ENCODE assay signal across 22 cellular contexts in genomic region chr6:85008311-85009015, GRCh38.
DNase-seq lines count a peak whose midpoint lies in the region; ATAC-seq and TF ChIP-seq lines count a peak whose summit lies in the region.
"Had no signal": no experiment of that assay in that cellular context is flagged by ENCODE, and none has a peak within 500 bp of the region (broad histone marks: within the 10 kb centered on the region; RNA-seq: fewer than 3 reads in every experiment).

No MANE protein-coding gene starts in this region.

- in situ Hi-C loops in GM23248 (cut with MboI), result no loop called here

- TF ChIP-seq CTCF in mesothelial cell of epicardium (IDR thresholded peaks at IDR 0.05; ENCODE audit: unreplicated experiment), result no peak

- peaks cover 4% of the 10 kb centered on the region for H3K4me1 Mint-ChIP-seq in mesothelial cell of epicardium
- H3K4me1 Mint-ChIP-seq in stimulated activated naive CD8-positive, alpha-beta T cell treated with anti-CD3 and anti-CD28 coated beads, Interleukin-15, amount 100 ng/mL, for 72 hours, result no peaks in the 10 kb centered on the region

- no peak overlapping the region for H3K4me3 ChIP-seq in GM23248
- H3K4me3 ChIP-seq: lung, MG63, uterus had no signal

- no peak overlapping the region for H3K4me3 Mint-ChIP-seq in mesothelial cell of epicardium
- no peak overlapping the region for H3K4me3 Mint-ChIP-seq in stimulated activated naive CD8-positive, alpha-beta T cell treated with anti-CD3 and anti-CD28 coated beads, Interleukin-15, amount 100 ng/mL, for 72 hours
- H3K4me3 Mint-ChIP-seq: activated naive CD8-positive, alpha-beta T cell; activated T-cell treated with anti-CD3 and anti-CD28 coated beads, Interleukin-2, amount 50 U/mL, for 4 hours; nephron had no signal

- H4K20me1 ChIP-seq in GM23248 (ENCODE audit: insufficient read depth), result no peaks in the 10 kb centered on the region

- no peak overlapping the region for H3K9ac ChIP-seq in GM23248

- peak overlapping the region; percentile 24; the same call in 1 of the 2 replicates for H3K27ac ChIP-seq in GM23248
- H3K27ac ChIP-seq: uterus had no signal

- H3K27me3 Mint-ChIP-seq in mesothelial cell of epicardium (ENCODE audit: low read depth), result peaks cover 24% of the 10 kb centered on the region
- H3K27me3 Mint-ChIP-seq in stimulated activated naive CD8-positive, alpha-beta T cell treated with anti-CD3 and anti-CD28 coated beads, Interleukin-15, amount 100 ng/mL, for 72 hours, result no peaks in the 10 kb centered on the region

- no peak overlapping the region; the same call in 1 of the 2 replicates for H2AFZ ChIP-seq in GM23248

- no peaks in the 10 kb centered on the region for H3K9me3 ChIP-seq in GM23248 (ENCODE audit: low read depth)
- H3K9me3 ChIP-seq: uterus had no signal

- H3K36me3 ChIP-seq in GM23248 (ENCODE audit: low read depth), result no peaks in the 10 kb centered on the region
- H3K36me3 ChIP-seq: MG63, uterus had no signal

- H3K4me2 ChIP-seq in GM23248 (ENCODE audit: unreplicated experiment), result no peak overlapping the region

- no peaks in the 10 kb centered on the region for H3K79me2 ChIP-seq in GM23248 (ENCODE audit: insufficient read depth)

- peaks cover 12% of the 10 kb centered on the region; the same call in 1 of the 2 replicates for H3F3A ChIP-seq in GM23248 (ENCODE audit: insufficient read depth)

- no peaks in the 10 kb centered on the region for H3K9me2 ChIP-seq in GM23248 (ENCODE audit: insufficient read depth)

- H3K9me3 Mint-ChIP-seq in mesothelial cell of epicardium, result no peaks in the 10 kb centered on the region
- peaks cover 0 to 9% of the 10 kb centered on the region in 2 donors for H3K9me3 Mint-ChIP-seq in stimulated activated naive CD8-positive, alpha-beta T cell treated with anti-CD3 and anti-CD28 coated beads, Interleukin-15, amount 100 ng/mL, for 72 hours
- H3K9me3 Mint-ChIP-seq: activated T-cell treated with anti-CD3 and anti-CD28 coated beads, Interleukin-2, amount 50 U/mL, for 4 hours; nephron had no signal

- DNase-seq in A172 (ENCODE audit: low spot score), result peak; percentile 43
- peak; percentile 77 for DNase-seq in GM23248
- DNase-seq in astrocyte of the hippocampus (ENCODE audit: low read depth, low spot score), result peak; percentile 33
- peak; percentile 39 for DNase-seq in glomerular endothelial cell (ENCODE audit: extremely low read depth, low read depth, low spot score)
- DNase-seq in mesothelial cell of epicardium (ENCODE audit: low spot score in 2 of 2, unreplicated experiment in 2 of 2), result no peak
- DNase-seq in stimulated activated naive CD8-positive, alpha-beta T cell treated with anti-CD3 and anti-CD28 coated beads, Interleukin-15, amount 100 ng/mL, for 72 hours, result no peak
- no peak for DNase-seq in NCI-H510A (lab: John Stamatoyannopoulos, UW)
- DNase-seq in NOMO-1 treated with dmso at 0.1 percent for 144 hours (lab: John Stamatoyannopoulos, UW; ENCODE audit: unreplicated experiment), result no peak
- DNase-seq: activated CD4-positive, alpha-beta T cell treated with anti-CD3 and anti-CD28 coated beads, Interleukin-2, amount 50 U/mL, for 48 hours; activated T-cell treated with anti-CD3 and anti-CD28 coated beads, Interleukin-2, amount 50 U/mL, for 4 hours; central memory CD4-positive, alpha-beta T cell; COR-L47; effector CD8-positive, alpha-beta T cell; foreskin melanocyte; H7; MG63; NCI-H1694 treated with DMSO at 0.1 percent for 48 hours; uterus had no signal

- 58 to 63% methylated on average over 6 of the region's 6 CpGs for WGBS in GM23248 (ENCODE audit: low coverage in 1 of 2, low lambda C conversion rate in 2 of 2, missing lambda C conversion rate in 2 of 2), 2 experiments

- H3K36me3 Mint-ChIP-seq in mesothelial cell of epicardium, result no peaks in the 10 kb centered on the region
- H3K36me3 Mint-ChIP-seq: activated naive CD8-positive, alpha-beta T cell had no signal

- H3K27me3 ChIP-seq in GM23248 (replicated peaks; ENCODE audit: insufficient read depth), result no peaks in the 10 kb centered on the region
- H3K27me3 ChIP-seq: MG63, uterus had no signal

- no peak overlapping the region for H3K27ac Mint-ChIP-seq in mesothelial cell of epicardium
- H3K27ac Mint-ChIP-seq in stimulated activated naive CD8-positive, alpha-beta T cell treated with anti-CD3 and anti-CD28 coated beads, Interleukin-15, amount 100 ng/mL, for 72 hours, result no peak overlapping the region
- H3K27ac Mint-ChIP-seq: activated naive CD8-positive, alpha-beta T cell; nephron had no signal

- peaks cover 13% of the 10 kb centered on the region for H3K4me1 ChIP-seq in GM23248 (ENCODE audit: insufficient read depth)
- H3K4me1 ChIP-seq: uterus had no signal

- no peak for ATAC-seq in stimulated activated naive CD8-positive, alpha-beta T cell treated with anti-CD3 and anti-CD28 coated beads, Interleukin-15, amount 100 ng/mL, for 72 hours
- ATAC-seq: activated T-cell treated with anti-CD3 and anti-CD28 coated beads, Interleukin-2, amount 50 U/mL, for 4 hours; SK-N-SH treated with all-trans-retinoic acid at 6 μM for 48 hours had no signal

Comparison
In these comparisons a context has a peak if more than half of its experiments do, and no peak if none do; other contexts are left out.
1. DNase-seq: peak in A172 (single experiment), GM23248 (single experiment), astrocyte of the hippocampus (single experiment) and glomerular endothelial cell (single experiment); none in mesothelial cell of epicardium (0 of 2), stimulated activated naive CD8-positive, alpha-beta T cell treated with anti-CD3 and anti-CD28 coated beads, Interleukin-15, amount 100 ng/mL, for 72 hours (0 of 2), NCI-H510A (single experiment) and NOMO-1 treated with dmso at 0.1 percent for 144 hours (single experiment).